15 cellular contexts compared by ENCODE assay signal in genomic region chr6:24689964-24690363, GRCh38. TPM values are rescaled to one million over a fixed set of nuclear protein-coding genes. Genes with fewer than 3 reads are reported as not detected.
DNase-seq lines count a peak whose midpoint lies in the region; ATAC-seq and TF ChIP-seq lines count a peak whose summit lies in the region.
"Had no signal": no experiment of that assay in that cellular context is flagged by ENCODE, and none has a peak within 500 bp of the region (broad histone marks: within the 10 kb centered on the region; RNA-seq: fewer than 3 reads in every experiment).

No MANE protein-coding gene starts in this region.

- 0 out of 2 replicates have a peak, but pooled peaks cover 3% of the 10 kb centered on the region for H3K9me3 Mint-ChIP-seq in WTC11
- H3K9me3 Mint-ChIP-seq in T-cell = no peaks in the 10 kb centered on the region
- H3K9me3 Mint-ChIP-seq: CD8-positive, alpha-beta memory T cell; IgD-negative memory B cell had no signal

- H3K27me3 Mint-ChIP-seq in WTC11 (ENCODE audit: low read depth) (no peaks in the 10 kb centered on the region), T-cell (no peaks in the 10 kb centered on the region)
- H3K27me3 Mint-ChIP-seq: CD8-positive, alpha-beta memory T cell; IgD-negative memory B cell had no signal

- TF ChIP-seq CTCF in WTC11 (IDR thresholded peaks at IDR 0.05) (no peak), fibroblast of mammary gland (conservative IDR thresholded peaks at IDR 0.05; ENCODE audit: control insufficient read depth, insufficient read depth, low read depth, low read length) (no peak), osteoblast (IDR thresholded peaks at IDR 0.05; ENCODE audit: extremely low read depth, low read depth, low read length) (no peak)

- H4K20me1 ChIP-seq in osteoblast (ENCODE audit: insufficient read depth, low read length) = peaks cover 6% of the 10 kb centered on the region

- H3K4me1 Mint-ChIP-seq in WTC11 (peaks cover 29% of the 10 kb centered on the region), T-cell (peaks cover 8 to 15% (median 11%) of the 10 kb centered on the region in 3 donors)

- POLR2A ChIA-PET in WTC11 (lab: Charles Lee) = no interaction called here
- POLR2A ChIA-PET in T-cell (lab: Charles Lee) = interaction anchor here in 1 of 2 donors (0.6 kb wide), 2 partner anchors 100 to 155 kb away, joined by 3 to 5 read pairs; no protein-coding TSS in a partner anchor

- H3K79me2 ChIP-seq in osteoblast (ENCODE audit: insufficient read depth, low read length) = no peaks in the 10 kb centered on the region

- CTCF ChIA-PET in WTC11 (lab: Charles Lee) = no interaction called here
- CTCF ChIA-PET in T-cell (lab: Charles Lee) = interaction anchor here (0.6 to 0.7 kb wide), 3 partner anchors 8 to 170 kb away, joined by 3 to 6 read pairs (median 3); no protein-coding TSS in a partner anchor

- no peak overlapping the region for H3K4me3 Mint-ChIP-seq in WTC11
- H3K4me3 Mint-ChIP-seq in T-cell = no peak overlapping the region
- H3K4me3 Mint-ChIP-seq: CD8-positive, alpha-beta memory T cell; IgD-negative memory B cell had no signal

- H3K4me1 ChIP-seq in osteoblast (ENCODE audit: insufficient read depth, low read length) = peaks cover 12% of the 10 kb centered on the region

- no peak overlapping the region for H2AFZ ChIP-seq in osteoblast (ENCODE audit: low read length)

- no peaks in the 10 kb centered on the region for H3K9me3 ChIP-seq in osteoblast (ENCODE audit: low read depth, low read length)

- H3K27ac ChIP-seq in osteoblast (ENCODE audit: low read depth, low read length) = no peak overlapping the region
- H3K27ac ChIP-seq: SK-N-MC had no signal

- ATAC-seq in WTC11 = no peak
- no peak for ATAC-seq in T-cell (replicated peaks in 1 of 4)
- no peak for ATAC-seq in GM21526 (IDR thresholded peaks at IDR 0.05; ENCODE audit: low FRiP score, unreplicated experiment)

- H3K27ac Mint-ChIP-seq in WTC11 (peak overlapping the region; percentile 22; the same call in 1 of the 2 replicates), T-cell (no peak overlapping the region)
- H3K27ac Mint-ChIP-seq: IgD-negative memory B cell had no signal

- peak; percentile 33 for DNase-seq in EH (ENCODE audit: low read depth)
- DNase-seq in WTC11 (ENCODE audit: low spot score) = no peak
- DNase-seq in fibroblast of mammary gland (ENCODE audit: low read depth) = peak; percentile 68
- DNase-seq in osteoblast (ENCODE audit: insufficient read length, low spot score, missing footprints) = peak; percentile 68
- DNase-seq in NCI-H1694 (lab: John Stamatoyannopoulos, UW) = no peak
- no peak for DNase-seq in stimulated activated CD4-positive, alpha-beta T cell treated with anti-CD3 and anti-CD28 coated beads, Interleukin-2, amount 100 ng/mL, for 48 hours
- DNase-seq in T-cell = no peak
- DNase-seq: ACHN; CD8-positive, alpha-beta memory T cell; NCI-H1436 treated with DMSO at 0.1 percent for 48 hours; NCI-H345; NCI-H526 treated with DMSO at 0.1 percent for 48 hours had no signal

- no peak overlapping the region for H3K4me3 ChIP-seq in fibroblast of mammary gland (ENCODE audit: control insufficient read depth, low read depth, low read length)
- no peak overlapping the region for H3K4me3 ChIP-seq in osteoblast (ENCODE audit: insufficient read depth, low read length)
- H3K4me3 ChIP-seq: SK-N-MC had no signal

- peaks cover 13% of the 10 kb centered on the region for H3K36me3 Mint-ChIP-seq in WTC11
- peaks cover 10% of the 10 kb centered on the region for H3K36me3 Mint-ChIP-seq in T-cell

- no peaks in the 10 kb centered on the region for H3K27me3 ChIP-seq in osteoblast (ENCODE audit: insufficient read depth, low read length)

- H3K4me2 ChIP-seq in osteoblast (ENCODE audit: insufficient read depth, low read length) = peak overlapping the region; percentile 21

- no peaks in the 10 kb centered on the region for H3K36me3 ChIP-seq in osteoblast (ENCODE audit: insufficient read depth, low read length)

TF ChIP-seq in WTC11, 78 proteins besides CTCF, POLR2A, EP300 and RAD21 (continues in another document):
- TF ChIP-seq PRRX2 (CRISPR knock-in tag; IDR thresholded peaks at IDR 0.05) = no peak
- no peak for TF ChIP-seq USF2 (CRISPR knock-in tag; IDR thresholded peaks at IDR 0.05)
- no peak for TF ChIP-seq FOXP1 (CRISPR knock-in tag; IDR thresholded peaks at IDR 0.05; ENCODE audit: borderline replicate concordance)
- no peak for TF ChIP-seq TEAD1 (CRISPR knock-in tag; IDR thresholded peaks at IDR 0.05)
- TF ChIP-seq MAX (CRISPR knock-in tag; IDR thresholded peaks at IDR 0.05) = no peak
- TF ChIP-seq ZNF281 (CRISPR knock-in tag; IDR thresholded peaks at IDR 0.05) = no peak
- no peak for TF ChIP-seq MYBL2 (CRISPR knock-in tag; IDR thresholded peaks at IDR 0.05)
- TF ChIP-seq AR (CRISPR knock-in tag; IDR thresholded peaks at IDR 0.05) = no peak
- TF ChIP-seq ATF3 (CRISPR knock-in tag; conservative IDR thresholded peaks at IDR 0.05) = no peak

RNA-seq across cellular contexts. Expression of gene ACOT13, which starts 23.1 kb away (rescaled TPM):
- total RNA-seq in WTC11 (2021) (54.0 to 64.0 TPM (median 62.8 TPM) in 3 replicates), osteoblast (5.8 and 6.5 TPM in 2 replicates), T-cell (10 to 100 TPM in 2 of 5 donors, 1 to 10 TPM in 3; 4.2 to 10.9 (median 9.5) TPM)

RNA-seq across cellular contexts. Expression of gene TDP2, which starts 23.3 kb away (rescaled TPM):
- 43.5 to 49.1 TPM (median 45.8 TPM) in 3 replicates for total RNA-seq in WTC11 (2021)
- total RNA-seq in osteoblast = 27.4 and 27.9 TPM in 2 replicates
- total RNA-seq in T-cell = 10 to 100 TPM; 45.7 to 56.5 (median 50.8) TPM

RNA-seq across cellular contexts. Expression of gene C6orf62, which starts 29.0 kb away (rescaled TPM):
- 74.3 to 86.4 TPM (median 75.9 TPM) in 3 replicates for total RNA-seq in WTC11 (2021)
- 144 and 168 TPM in 2 replicates for total RNA-seq in osteoblast
- 100 to 1,000 TPM; 114 to 146 (median 135) TPM for total RNA-seq in T-cell

RNA-seq across cellular contexts. Expression of gene KIAA0319, which starts 44.0 kb away (rescaled TPM):
- 0.41 to 0.81 TPM (median 0.50 TPM) in 3 replicates for total RNA-seq in WTC11 (2021)
- total RNA-seq in osteoblast = under 0.01 and 0.29 TPM in 2 replicates
- total RNA-seq in T-cell = under 1 TPM in 3 of 5 donors, not detected in 2; 0.03 to 0.07 (median 0.03) TPM

Comparison
In these comparisons a context has a peak if more than half of its experiments do, and no peak if none do; other contexts are left out.
1. DNase-seq: peak in EH (single experiment), fibroblast of mammary gland (single experiment) and osteoblast (single experiment); none in WTC11 (single experiment), NCI-H1694 (single experiment), stimulated activated CD4-positive, alpha-beta T cell treated with anti-CD3 and anti-CD28 coated beads, Interleukin-2, amount 100 ng/mL, for 48 hours (0 of 2) and T-cell (0 of 34).